ENCODE assay signal across 22 cellular contexts in genomic region chr4:129248621-129249020, GRCh38.
"Had no signal": no experiment of that assay in that cellular context is flagged by ENCODE, and none has a peak within 500 bp of the region (broad histone marks: within the 10 kb centered on the region; RNA-seq: fewer than 3 reads in every experiment).

No MANE protein-coding gene starts in this region.

- H3K4me3 Mint-ChIP-seq: activated CD4-positive, alpha-beta memory T cell treated with anti-CD3 and anti-CD28 coated beads, Interleukin-2, amount 10 ng/mL, durations not matched to agents 7 days and 5 days; activated CD4-positive, alpha-beta T cell treated with anti-CD3 and anti-CD28 coated beads for 36 hours; activated naive CD4-positive, alpha-beta T cell treated with anti-CD3 and anti-CD28 coated beads, Interleukin-2, amount 50 U/mL, for 24 hours; activated T-helper 17 cell treated with anti-CD3 and anti-CD28 coated beads, Interleukin-2, amount 50 U/mL, for 72 hours had no signal

- H3K27ac Mint-ChIP-seq: activated CD4-positive, alpha-beta memory T cell treated with anti-CD3 and anti-CD28 coated beads, Interleukin-2, amount 10 ng/mL, durations not matched to agents 7 days and 5 days; activated CD4-positive, alpha-beta T cell treated with anti-CD3 and anti-CD28 coated beads for 36 hours; activated naive CD4-positive, alpha-beta T cell treated with anti-CD3 and anti-CD28 coated beads, Interleukin-2, amount 50 U/mL, for 24 hours; activated T-helper 17 cell treated with anti-CD3 and anti-CD28 coated beads, Interleukin-2, amount 50 U/mL, for 72 hours had no signal

- H3K9me3 Mint-ChIP-seq: activated CD4-positive, alpha-beta memory T cell treated with anti-CD3 and anti-CD28 coated beads, Interleukin-2, amount 10 ng/mL, durations not matched to agents 7 days and 5 days; activated naive CD4-positive, alpha-beta T cell treated with anti-CD3 and anti-CD28 coated beads, Interleukin-2, amount 50 U/mL, for 24 hours; activated T-helper 17 cell treated with anti-CD3 and anti-CD28 coated beads, Interleukin-2, amount 50 U/mL, for 72 hours had no signal

- H3K4me3 ChIP-seq: ascending aorta, body of pancreas, SJSA1 had no signal

- H3K4me1 ChIP-seq: ascending aorta, body of pancreas, SJSA1 had no signal

- H3K36me3 ChIP-seq: ascending aorta, SJSA1 had no signal

- H3K9me3 ChIP-seq: ascending aorta, body of pancreas, SJSA1 had no signal

- DNase-seq: activated CD4-positive, alpha-beta memory T cell treated with anti-CD3 and anti-CD28 coated beads, Interleukin-2, amount 10 ng/mL, durations not matched to agents 7 days and 5 days; activated CD4-positive, alpha-beta T cell treated with anti-CD3 and anti-CD28 coated beads for 36 hours; activated CD4-positive, alpha-beta T cell treated with anti-CD3 and anti-CD28 coated beads, Interleukin-2, amount 50 U/mL, for 1 hour; activated T-cell treated with anti-CD3 and anti-CD28 coated beads for 4 hours; activated T-cell treated with anti-CD3 and anti-CD28 coated beads, Interleukin-2, amount 50 U/mL, for 48 hours; amniotic stem cell; body of pancreas; central memory CD4-positive, alpha-beta T cell; MM.1S; NCI-H1105; NCI-H1436; NCI-H1694 treated with DMSO at 0.1 percent for 48 hours; NCI-H2029 treated with DMSO at 0.1 percent for 48 hours; NCI-H226; NCI-H526; SHP77; T-helper 2 cell; T1000 had no signal

- ATAC-seq: activated CD4-positive, alpha-beta T cell treated with anti-CD3 and anti-CD28 coated beads for 36 hours; activated T-helper 17 cell treated with anti-CD3 and anti-CD28 coated beads, Interleukin-2, amount 50 U/mL, for 72 hours; body of pancreas had no signal

- H3K27me3 Mint-ChIP-seq: activated CD4-positive, alpha-beta memory T cell treated with anti-CD3 and anti-CD28 coated beads, Interleukin-2, amount 10 ng/mL, durations not matched to agents 7 days and 5 days had no signal

- H3K4me1 Mint-ChIP-seq: activated CD4-positive, alpha-beta memory T cell treated with anti-CD3 and anti-CD28 coated beads, Interleukin-2, amount 10 ng/mL, durations not matched to agents 7 days and 5 days; activated CD4-positive, alpha-beta T cell treated with anti-CD3 and anti-CD28 coated beads for 36 hours; activated naive CD4-positive, alpha-beta T cell treated with anti-CD3 and anti-CD28 coated beads, Interleukin-2, amount 50 U/mL, for 24 hours; activated T-helper 17 cell treated with anti-CD3 and anti-CD28 coated beads, Interleukin-2, amount 50 U/mL, for 72 hours had no signal

- H3K36me3 Mint-ChIP-seq: activated naive CD4-positive, alpha-beta T cell treated with anti-CD3 and anti-CD28 coated beads, Interleukin-2, amount 50 U/mL, for 24 hours had no signal
